8 cellular contexts compared by ENCODE assay signal in the genomic region with DNA sequence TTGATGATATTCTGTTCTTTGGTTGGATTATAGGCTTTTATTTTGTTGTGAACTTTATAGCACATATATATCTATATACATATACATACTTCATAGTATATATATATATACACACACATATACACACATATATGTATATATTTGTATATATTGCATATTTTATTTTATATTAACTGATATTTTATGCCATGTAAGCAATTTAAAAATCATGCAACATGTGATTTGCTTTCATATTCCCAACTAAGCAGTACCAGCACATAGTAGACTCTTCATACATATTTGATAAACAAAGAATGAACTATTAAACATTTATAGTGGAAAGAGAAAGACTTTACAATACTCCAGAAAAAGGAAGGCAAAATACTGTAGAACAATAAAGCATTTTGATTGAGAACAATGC.
"Had no signal": no experiment of that assay in that cellular context is flagged by ENCODE, and none has a peak within 500 bp of the region (broad histone marks: within the 10 kb centered on the region; RNA-seq: fewer than 3 reads in every experiment).

No MANE protein-coding gene starts in this region.

- FAIRE-seq: H1, H54, HTR-8/SVneo had no signal

- H3K9ac ChIP-seq: KMS-11 had no signal

- H2AFZ ChIP-seq: GM23338 had no signal

- ATAC-seq: GM23338 had no signal

- H3K4me3 ChIP-seq: GM23338 had no signal

- H3K4me2 ChIP-seq: GM23338, KMS-11 had no signal

- H3K27ac ChIP-seq: KMS-11 had no signal

- DNase-seq: H9, HCEC 1CT, KBM-7 had no signal
